19 cellular contexts compared by ENCODE assay signal in genomic region chr7:130227883-130228575, GRCh38. TPM values are rescaled to one million over a fixed set of nuclear protein-coding genes. Genes with fewer than 3 reads are reported as not detected.
DNase-seq lines count a peak whose midpoint lies in the region; ATAC-seq and TF ChIP-seq lines count a peak whose summit lies in the region.
"Had no signal": no experiment of that assay in that cellular context is flagged by ENCODE, and none has a peak within 500 bp of the region (broad histone marks: within the 10 kb centered on the region; RNA-seq: fewer than 3 reads in every experiment).

No MANE protein-coding gene starts in this region.

- no peaks in the 10 kb centered on the region for H3K36me3 ChIP-seq in MM.1S (replicated peaks; ENCODE audit: insufficient read depth, low read length)
- no peaks in the 10 kb centered on the region for H3K36me3 ChIP-seq in rectal smooth muscle tissue (ENCODE audit: control insufficient read depth, insufficient read depth, low read length)

- H3K4me3 ChIP-seq in MM.1S (ENCODE audit: low read length): no peak overlapping the region
- H3K4me3 ChIP-seq in rectal smooth muscle tissue (ENCODE audit: low read length): no peak overlapping the region

- 0 out of 2 replicates have a peak overlapping the region, but pooled peaks have one; percentile 9 for H3K4me2 ChIP-seq in MM.1S (ENCODE audit: low read depth, low read length)

- no peak for DNase-seq in MM.1S
- peak; percentile 26 for DNase-seq in RPMI7951 (ENCODE audit: low read depth)
- peak; percentile 81 for DNase-seq in foreskin melanocyte
- no peak for DNase-seq in iPS-NIHi7 (ENCODE audit: extremely low spot score)
- DNase-seq: activated CD4-positive, CD25-positive, alpha-beta regulatory T cell; activated CD8-positive, alpha-beta T cell treated with anti-CD3 and anti-CD28 coated beads, Interleukin-2, amount 10 ng/mL, durations not matched to agents 7 days and 5 days; activated T-cell treated with anti-CD3 and anti-CD28 coated beads, Interleukin-2, amount 50 U/mL, for 4 hours; dermis blood vessel endothelial cell; NCI-H1930; NCI-H524; SHP77 had no signal

- TF ChIP-seq CTCF in MM.1S (IDR thresholded peaks at IDR 0.05; ENCODE audit: low read length): no peak

- H3K4me1 ChIP-seq in MM.1S (ENCODE audit: low read length) (peaks cover 22% of the 10 kb centered on the region), rectal smooth muscle tissue (ENCODE audit: control insufficient read depth, insufficient read depth, low read length) (peaks cover 6% of the 10 kb centered on the region)

- H3K27ac ChIP-seq in MM.1S (ENCODE audit: low read length) (no peak overlapping the region), rectal smooth muscle tissue (ENCODE audit: low read depth, low read length) (peak overlapping the region; percentile 6)

- peaks cover 10% of the 10 kb centered on the region for H3F3A ChIP-seq in MM.1S (ENCODE audit: insufficient read depth, low read length)

- ATAC-seq in GM18909 (IDR thresholded peaks at IDR 0.05; ENCODE audit: poor library complexity, unreplicated experiment) (no peak), GM18502 (IDR thresholded peaks at IDR 0.05; ENCODE audit: poor library complexity, unreplicated experiment) (no peak), GM19452 (IDR thresholded peaks at IDR 0.05; ENCODE audit: unreplicated experiment) (no peak)
- ATAC-seq: activated CD8-positive, alpha-beta T cell treated with anti-CD3 and anti-CD28 coated beads, Interleukin-2, amount 10 ng/mL, durations not matched to agents 7 days and 5 days; activated T-cell treated with anti-CD3 and anti-CD28 coated beads, Interleukin-2, amount 50 U/mL, for 4 hours had no signal

- no peaks in the 10 kb centered on the region for H3K9me3 ChIP-seq in MM.1S (replicated peaks; ENCODE audit: insufficient read depth, low read length)

- 0 out of 2 replicates have a peak overlapping the region, but pooled peaks have one; percentile 27 for H2AFZ ChIP-seq in MM.1S (ENCODE audit: low read length)

- H4K20me1 ChIP-seq in MM.1S (ENCODE audit: insufficient read depth, low read length): no peaks in the 10 kb centered on the region

- no peak overlapping the region for H3K9ac ChIP-seq in MM.1S (ENCODE audit: low read length)
- no peak overlapping the region for H3K9ac ChIP-seq in rectal smooth muscle tissue (ENCODE audit: low read length)

- H3K79me2 ChIP-seq in MM.1S (ENCODE audit: low read length): no peaks in the 10 kb centered on the region

- no peaks in the 10 kb centered on the region for H3K9me2 ChIP-seq in MM.1S (replicated peaks; ENCODE audit: insufficient read depth, low read length)

- H3K27me3 ChIP-seq in MM.1S (replicated peaks; ENCODE audit: insufficient read depth, low read length) (no peaks in the 10 kb centered on the region), rectal smooth muscle tissue (ENCODE audit: control insufficient read depth, insufficient read depth, low read length) (no peaks in the 10 kb centered on the region)

RNA-seq across cellular contexts. Expression of gene SSMEM1, which starts 20.4 kb away (rescaled TPM):
- not detected in 2 replicates for total RNA-seq in RPMI7951 (2014; rRNA removed; shearing (Covaris generic))
- total RNA-seq: activated CD8-positive, alpha-beta T cell treated with anti-CD3 and anti-CD28 coated beads, Interleukin-2, amount 10 ng/mL, durations not matched to agents 7 days and 5 days; activated T-cell treated with anti-CD3 and anti-CD28 coated beads, Interleukin-2, amount 50 U/mL, for 4 hours; dermis blood vessel endothelial cell; epithelial cell of proximal tubule; lower leg skin; MCF 10A; osteocyte had no signal

RNA-seq across cellular contexts. Expression of gene TMEM209, which starts 22.8 kb away (rescaled TPM):
- total RNA-seq in RPMI7951 (2014; rRNA removed; shearing (Covaris generic)): 19.3 and 26.7 TPM in 2 replicates

RNA-seq across cellular contexts. Expression of gene CPA2, which starts 38.6 kb away (rescaled TPM):
- total RNA-seq in RPMI7951 (2014; rRNA removed; shearing (Covaris generic)): not detected in 2 replicates
- total RNA-seq: activated CD8-positive, alpha-beta T cell treated with anti-CD3 and anti-CD28 coated beads, Interleukin-2, amount 10 ng/mL, durations not matched to agents 7 days and 5 days; dermis blood vessel endothelial cell; epithelial cell of proximal tubule; MCF 10A; osteocyte had no signal

Comparison
In these comparisons a context has a peak if more than half of its experiments do, and no peak if none do; other contexts are left out.
1. DNase-seq: peak in RPMI7951 (single experiment) and foreskin melanocyte (single experiment); none in MM.1S (single experiment) and iPS-NIHi7 (single experiment).